Comparison of ENCODE assay signal across 1 cellular context in the genomic region with DNA sequence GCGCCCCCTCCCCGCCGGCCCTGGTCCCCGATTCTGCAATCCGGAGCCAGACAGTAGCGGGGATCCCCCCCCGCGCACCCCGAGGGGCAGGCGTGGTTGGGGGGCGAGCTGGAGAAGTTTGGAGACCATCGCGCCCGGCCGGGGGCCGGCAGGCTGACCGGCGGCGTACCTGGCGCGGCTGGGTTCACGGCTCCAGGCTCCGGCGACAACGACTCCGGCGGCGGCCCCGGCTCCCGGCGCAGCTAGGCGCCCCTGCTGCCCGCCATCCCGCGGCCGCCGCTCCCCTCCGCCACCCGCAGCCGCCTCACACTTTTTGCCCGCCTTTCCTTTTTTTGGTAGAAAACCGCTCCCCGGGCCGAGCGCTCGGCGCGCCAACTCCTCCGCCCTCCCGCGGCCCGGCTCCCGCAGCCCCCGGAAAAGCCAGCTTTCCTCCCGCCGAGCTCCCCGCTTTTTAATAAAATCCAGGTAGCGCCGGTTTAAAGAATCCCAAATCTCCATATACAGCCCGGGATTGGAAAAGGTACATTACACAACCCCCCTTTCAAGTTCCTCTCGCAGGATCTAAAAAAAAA.
TF ChIP-seq lines count a peak whose summit lies in the region.

A gene with protein sequence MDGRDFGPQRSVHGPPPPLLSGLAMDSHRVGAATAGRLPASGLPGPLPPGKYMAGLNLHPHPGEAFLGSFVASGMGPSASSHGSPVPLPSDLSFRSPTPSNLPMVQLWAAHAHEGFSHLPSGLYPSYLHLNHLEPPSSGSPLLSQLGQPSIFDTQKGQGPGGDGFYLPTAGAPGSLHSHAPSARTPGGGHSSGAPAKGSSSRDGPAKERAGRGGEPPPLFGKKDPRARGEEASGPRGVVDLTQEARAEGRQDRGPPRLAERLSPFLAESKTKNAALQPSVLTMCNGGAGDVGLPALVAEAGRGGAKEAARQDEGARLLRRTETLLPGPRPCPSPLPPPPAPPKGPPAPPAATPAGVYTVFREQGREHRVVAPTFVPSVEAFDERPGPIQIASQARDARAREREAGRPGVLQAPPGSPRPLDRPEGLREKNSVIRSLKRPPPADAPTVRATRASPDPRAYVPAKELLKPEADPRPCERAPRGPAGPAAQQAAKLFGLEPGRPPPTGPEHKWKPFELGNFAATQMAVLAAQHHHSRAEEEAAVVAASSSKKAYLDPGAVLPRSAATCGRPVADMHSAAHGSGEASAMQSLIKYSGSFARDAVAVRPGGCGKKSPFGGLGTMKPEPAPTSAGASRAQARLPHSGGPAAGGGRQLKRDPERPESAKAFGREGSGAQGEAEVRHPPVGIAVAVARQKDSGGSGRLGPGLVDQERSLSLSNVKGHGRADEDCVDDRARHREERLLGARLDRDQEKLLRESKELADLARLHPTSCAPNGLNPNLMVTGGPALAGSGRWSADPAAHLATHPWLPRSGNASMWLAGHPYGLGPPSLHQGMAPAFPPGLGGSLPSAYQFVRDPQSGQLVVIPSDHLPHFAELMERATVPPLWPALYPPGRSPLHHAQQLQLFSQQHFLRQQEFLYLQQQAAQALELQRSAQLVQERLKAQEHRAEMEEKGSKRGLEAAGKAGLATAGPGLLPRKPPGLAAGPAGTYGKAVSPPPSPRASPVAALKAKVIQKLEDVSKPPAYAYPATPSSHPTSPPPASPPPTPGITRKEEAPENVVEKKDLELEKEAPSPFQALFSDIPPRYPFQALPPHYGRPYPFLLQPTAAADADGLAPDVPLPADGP (N-terminal part only) (minus strand): TSS at position 563 of the 572 bp plus-strand sequence. CDS start 2,588 bp downstream, outside the sequence.

TF ChIP-seq in SK-N-SH, 30 proteins besides CTCF, POLR2A, EP300 and RAD21 (continued from another document):
- TF ChIP-seq, protein P1, sequence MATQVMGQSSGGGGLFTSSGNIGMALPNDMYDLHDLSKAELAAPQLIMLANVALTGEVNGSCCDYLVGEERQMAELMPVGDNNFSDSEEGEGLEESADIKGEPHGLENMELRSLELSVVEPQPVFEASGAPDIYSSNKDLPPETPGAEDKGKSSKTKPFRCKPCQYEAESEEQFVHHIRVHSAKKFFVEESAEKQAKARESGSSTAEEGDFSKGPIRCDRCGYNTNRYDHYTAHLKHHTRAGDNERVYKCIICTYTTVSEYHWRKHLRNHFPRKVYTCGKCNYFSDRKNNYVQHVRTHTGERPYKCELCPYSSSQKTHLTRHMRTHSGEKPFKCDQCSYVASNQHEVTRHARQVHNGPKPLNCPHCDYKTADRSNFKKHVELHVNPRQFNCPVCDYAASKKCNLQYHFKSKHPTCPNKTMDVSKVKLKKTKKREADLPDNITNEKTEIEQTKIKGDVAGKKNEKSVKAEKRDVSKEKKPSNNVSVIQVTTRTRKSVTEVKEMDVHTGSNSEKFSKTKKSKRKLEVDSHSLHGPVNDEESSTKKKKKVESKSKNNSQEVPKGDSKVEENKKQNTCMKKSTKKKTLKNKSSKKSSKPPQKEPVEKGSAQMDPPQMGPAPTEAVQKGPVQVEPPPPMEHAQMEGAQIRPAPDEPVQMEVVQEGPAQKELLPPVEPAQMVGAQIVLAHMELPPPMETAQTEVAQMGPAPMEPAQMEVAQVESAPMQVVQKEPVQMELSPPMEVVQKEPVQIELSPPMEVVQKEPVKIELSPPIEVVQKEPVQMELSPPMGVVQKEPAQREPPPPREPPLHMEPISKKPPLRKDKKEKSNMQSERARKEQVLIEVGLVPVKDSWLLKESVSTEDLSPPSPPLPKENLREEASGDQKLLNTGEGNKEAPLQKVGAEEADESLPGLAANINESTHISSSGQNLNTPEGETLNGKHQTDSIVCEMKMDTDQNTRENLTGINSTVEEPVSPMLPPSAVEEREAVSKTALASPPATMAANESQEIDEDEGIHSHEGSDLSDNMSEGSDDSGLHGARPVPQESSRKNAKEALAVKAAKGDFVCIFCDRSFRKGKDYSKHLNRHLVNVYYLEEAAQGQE (IDR thresholded peaks at IDR 0.05; ENCODE audit: low read depth, low read length), result peak; percentile 34
- TF ChIP-seq, protein P2, sequence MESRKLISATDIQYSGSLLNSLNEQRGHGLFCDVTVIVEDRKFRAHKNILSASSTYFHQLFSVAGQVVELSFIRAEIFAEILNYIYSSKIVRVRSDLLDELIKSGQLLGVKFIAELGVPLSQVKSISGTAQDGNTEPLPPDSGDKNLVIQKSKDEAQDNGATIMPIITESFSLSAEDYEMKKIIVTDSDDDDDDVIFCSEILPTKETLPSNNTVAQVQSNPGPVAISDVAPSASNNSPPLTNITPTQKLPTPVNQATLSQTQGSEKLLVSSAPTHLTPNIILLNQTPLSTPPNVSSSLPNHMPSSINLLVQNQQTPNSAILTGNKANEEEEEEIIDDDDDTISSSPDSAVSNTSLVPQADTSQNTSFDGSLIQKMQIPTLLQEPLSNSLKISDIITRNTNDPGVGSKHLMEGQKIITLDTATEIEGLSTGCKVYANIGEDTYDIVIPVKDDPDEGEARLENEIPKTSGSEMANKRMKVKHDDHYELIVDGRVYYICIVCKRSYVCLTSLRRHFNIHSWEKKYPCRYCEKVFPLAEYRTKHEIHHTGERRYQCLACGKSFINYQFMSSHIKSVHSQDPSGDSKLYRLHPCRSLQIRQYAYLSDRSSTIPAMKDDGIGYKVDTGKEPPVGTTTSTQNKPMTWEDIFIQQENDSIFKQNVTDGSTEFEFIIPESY (IDR thresholded peaks at IDR 0.05; ENCODE audit: borderline replicate concordance, low read depth), result 0 out of 2 replicates have a peak, but pooled peaks have one; percentile 10
- TF ChIP-seq, protein P3, sequence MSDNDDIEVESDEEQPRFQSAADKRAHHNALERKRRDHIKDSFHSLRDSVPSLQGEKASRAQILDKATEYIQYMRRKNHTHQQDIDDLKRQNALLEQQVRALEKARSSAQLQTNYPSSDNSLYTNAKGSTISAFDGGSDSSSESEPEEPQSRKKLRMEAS (IDR thresholded peaks at IDR 0.05; ENCODE audit: low read depth), result 0 out of 2 replicates have a peak, but pooled peaks have one; percentile 7
- TF ChIP-seq, protein P4, sequence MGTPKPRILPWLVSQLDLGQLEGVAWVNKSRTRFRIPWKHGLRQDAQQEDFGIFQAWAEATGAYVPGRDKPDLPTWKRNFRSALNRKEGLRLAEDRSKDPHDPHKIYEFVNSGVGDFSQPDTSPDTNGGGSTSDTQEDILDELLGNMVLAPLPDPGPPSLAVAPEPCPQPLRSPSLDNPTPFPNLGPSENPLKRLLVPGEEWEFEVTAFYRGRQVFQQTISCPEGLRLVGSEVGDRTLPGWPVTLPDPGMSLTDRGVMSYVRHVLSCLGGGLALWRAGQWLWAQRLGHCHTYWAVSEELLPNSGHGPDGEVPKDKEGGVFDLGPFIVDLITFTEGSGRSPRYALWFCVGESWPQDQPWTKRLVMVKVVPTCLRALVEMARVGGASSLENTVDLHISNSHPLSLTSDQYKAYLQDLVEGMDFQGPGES (IDR thresholded peaks at IDR 0.05; ENCODE audit: low read depth, low read length), result no peak
- TF ChIP-seq GABPA (IDR thresholded peaks at IDR 0.05; ENCODE audit: low read depth) (no peak), YY1 (IDR thresholded peaks at IDR 0.05; ENCODE audit: low read depth) (peak; percentile 62; the same call in 1 of the 2 replicates), MXI1 (IDR thresholded peaks at IDR 0.05; ENCODE audit: low read depth, low read length) (peak; percentile 6; the same call in 1 of the 2 replicates), TAF1 (IDR thresholded peaks at IDR 0.05; ENCODE audit: borderline replicate concordance, low read depth, low read length) (peak; percentile 61)
